ENCODE assay signal across 13 cellular contexts in genomic region chr2:95760839-95761525, GRCh38.
DNase-seq lines count a peak whose midpoint lies in the region; ATAC-seq and TF ChIP-seq lines count a peak whose summit lies in the region.
"Had no signal": no experiment of that assay in that cellular context is flagged by ENCODE, and none has a peak within 500 bp of the region (broad histone marks: within the 10 kb centered on the region; RNA-seq: fewer than 3 reads in every experiment).

No MANE protein-coding gene starts in this region.

- H3K23ac ChIP-seq in trophoblast cell (ENCODE audit: low read length) = no peak overlapping the region

- H3K14ac ChIP-seq in trophoblast cell (ENCODE audit: low read length) = no peak overlapping the region

- no peaks in the 10 kb centered on the region for H3K9me2 ChIP-seq in PC-3 (replicated peaks; ENCODE audit: low read length)

- H3K9ac ChIP-seq in PC-3 (ENCODE audit: low read length) (no peak overlapping the region), trophoblast cell (ENCODE audit: low read length) (no peak overlapping the region)

- H3K27ac ChIP-seq in PC-3 (ENCODE audit: low read length) (no peak overlapping the region), trophoblast cell (ENCODE audit: low read depth, low read length) (no peak overlapping the region), right atrium auricular region (no peak overlapping the region)
- H3K27ac ChIP-seq: left ventricle myocardium inferior, prostate gland had no signal

- no peak overlapping the region for H4K91ac ChIP-seq in trophoblast cell (ENCODE audit: low read depth, low read length)

- no peak overlapping the region for H3K18ac ChIP-seq in trophoblast cell (ENCODE audit: low read length)

- peak; percentile 85 for ATAC-seq in PC-3
- peak; percentile 61 for ATAC-seq in esophagus mucosa
- no peak for ATAC-seq in HG03432 (IDR thresholded peaks at IDR 0.05; ENCODE audit: unreplicated experiment)

- H3K4me1 ChIP-seq in PC-3 (ENCODE audit: insufficient read depth, low read length) (peaks cover 7% of the 10 kb centered on the region), trophoblast cell (ENCODE audit: control insufficient read depth in 1 of 2, insufficient read depth in 2 of 2, low read length in 2 of 2) (no peaks in the 10 kb centered on the region), right atrium auricular region (no peaks in the 10 kb centered on the region)
- H3K4me1 ChIP-seq: left ventricle myocardium inferior, prostate gland had no signal

- no peaks in the 10 kb centered on the region for H3K9me3 ChIP-seq in PC-3 (ENCODE audit: low read length)
- H3K9me3 ChIP-seq in trophoblast cell (ENCODE audit: insufficient read depth, low read depth, low read length) = peaks cover 6% of the 10 kb centered on the region
- no peaks in the 10 kb centered on the region for H3K9me3 ChIP-seq in right atrium auricular region
- H3K9me3 ChIP-seq: left ventricle myocardium inferior, prostate gland had no signal

- H2BK12ac ChIP-seq in trophoblast cell (ENCODE audit: low read length) = no peak overlapping the region

- intact Hi-C loops in PC-3 (cut with micrococcal nuclease) = no loop called here

- H3K4me3 ChIP-seq in PC-3 (ENCODE audit: low read length) (no peak overlapping the region), trophoblast cell (ENCODE audit: low read depth, low read length) (no peak overlapping the region), right atrium auricular region (no peak overlapping the region)
- H3K4me3 ChIP-seq: left ventricle myocardium inferior, prostate gland had no signal

- H3K79me1 ChIP-seq in trophoblast cell (ENCODE audit: low read length) = no peaks in the 10 kb centered on the region

- no peak overlapping the region for H2BK5ac ChIP-seq in trophoblast cell (ENCODE audit: low read depth, low read length, poor library complexity)

- H2BK120ac ChIP-seq in trophoblast cell (ENCODE audit: insufficient read depth, low read length, poor library complexity) = no peak overlapping the region

- no peak for TF ChIP-seq CTCF in PC-3 (conservative IDR thresholded peaks at IDR 0.05; ENCODE audit: low read depth, low read length)
- TF ChIP-seq CTCF in right atrium auricular region (IDR thresholded peaks at IDR 0.05) = no peak

- H2AFZ ChIP-seq in PC-3 (ENCODE audit: low read length) (no peak overlapping the region), trophoblast cell (ENCODE audit: insufficient read depth, low read length, poor library complexity) (no peak overlapping the region)

- H3K4me2 ChIP-seq in PC-3 (ENCODE audit: low read length) (no peak overlapping the region), trophoblast cell (ENCODE audit: low read length) (no peak overlapping the region)

- H4K20me1 ChIP-seq in PC-3 (ENCODE audit: low read length) = no peaks in the 10 kb centered on the region

- H3K36me3 ChIP-seq in PC-3 (ENCODE audit: low read depth, low read length) (no peaks in the 10 kb centered on the region), trophoblast cell (ENCODE audit: control insufficient read depth in 1 of 2, insufficient read depth in 2 of 2, low read length in 2 of 2) (no peaks in the 10 kb centered on the region), right atrium auricular region (no peaks in the 10 kb centered on the region)
- H3K36me3 ChIP-seq: left ventricle myocardium inferior, prostate gland had no signal

- H4K12ac ChIP-seq in trophoblast cell (ENCODE audit: low read depth, low read length) = no peak overlapping the region

- H3K79me2 ChIP-seq in PC-3 (ENCODE audit: low read length) (no peaks in the 10 kb centered on the region), trophoblast cell (ENCODE audit: control insufficient read depth, insufficient read depth, low read length, poor library complexity) (no peaks in the 10 kb centered on the region)

- H3K27me3 ChIP-seq in PC-3 (ENCODE audit: low read length) (no peaks in the 10 kb centered on the region), trophoblast cell (ENCODE audit: insufficient read depth, low read length) (no peaks in the 10 kb centered on the region), right atrium auricular region (no peaks in the 10 kb centered on the region)

- DNase-seq in GM04503 (ENCODE audit: low read depth) (peak; percentile 26), PC-3 (peak; percentile 74), trophoblast cell (peak; percentile 25 to 26), NCI-H2107 (lab: John Stamatoyannopoulos, UW) (no peak), right atrium auricular region (ENCODE audit: low spot score) (no peak)
- no peak for DNase-seq in stimulated activated CD4-positive, alpha-beta T cell treated with anti-CD3 and anti-CD28 coated beads, Interleukin-4, amount 100 ng/mL, for 1 hour
- DNase-seq: activated CD4-positive, alpha-beta T cell treated with anti-CD3 and anti-CD28 coated beads, Interleukin-2, amount 50 U/mL, for 48 hours; activated naive CD8-positive, alpha-beta T cell treated with anti-CD3 and anti-CD28 coated beads for 36 hours; left ventricle myocardium inferior; NCI-H2081 treated with DMSO at 0.1 percent for 48 hours had no signal

- H4K8ac ChIP-seq in trophoblast cell (ENCODE audit: low read depth, low read length) = no peak overlapping the region

- whole genome bisulfite sequencing in trophoblast cell (ENCODE audit: extremely low coverage, insufficient coverage, insufficient read length) = no CpG with 5 or more reads among the region's 11 CpGs

- POLR2A ChIA-PET in PC-3 (lab: Charles Lee; ENCODE audit: unreplicated experiment) = no interaction called here

- no peaks in the 10 kb centered on the region for H3F3A ChIP-seq in PC-3 (ENCODE audit: low read length, unreplicated experiment)

- no TSS peak for BruUV-seq in PC-3 (replicated peaks; lab: Mats Ljungman, UMichigan)

- no peak overlapping the region for H3K4ac ChIP-seq in trophoblast cell (ENCODE audit: low read depth, low read length)

- CTCF ChIA-PET in PC-3 (lab: Charles Lee) = no interaction called here

- no peak overlapping the region for H2AK5ac ChIP-seq in trophoblast cell (ENCODE audit: low read length)

Comparison
In these comparisons a context has a peak if more than half of its experiments do, and no peak if none do; other contexts are left out.
1. DNase-seq: peak in GM04503 (single experiment), PC-3 (single experiment) and trophoblast cell (2 of 2); none in NCI-H2107 (single experiment), stimulated activated CD4-positive, alpha-beta T cell treated with anti-CD3 and anti-CD28 coated beads, Interleukin-4, amount 100 ng/mL, for 1 hour (single experiment) and right atrium auricular region (single experiment).